Comparison of ENCODE assay signal across 8 cellular contexts in genomic region chr18:52339891-52340371, GRCh38. TPM values are rescaled to one million over a fixed set of nuclear protein-coding genes. Genes with fewer than 3 reads are reported as not detected.
A peak's percentile ranks its signal among the peaks of the same experiment; 100 is the strongest.
DNase-seq lines count a peak whose midpoint lies in the region; ATAC-seq and TF ChIP-seq lines count a peak whose summit lies in the region.

Gene DCC, plus strand, starts transcription at chr18:52340197. Its CDS starts 591 bp downstream, at chr18:52340788.

- H3K27ac ChIP-seq in CD4-positive, alpha-beta T cell (ENCODE audit: low read depth, low read length): no peak within 1 kb of the TSS

- peaks cover 49% of the 10 kb centered on the region for H3K27me3 Mint-ChIP-seq in CD4-positive, alpha-beta T cell
- H3K27me3 Mint-ChIP-seq in immature natural killer cell (ENCODE audit: low read depth in 3 of 3): peaks cover 5 to 13% (median 11%) of the 10 kb centered on the region in 3 donors
- H3K27me3 Mint-ChIP-seq in activated naive CD4-positive, alpha-beta T cell treated with anti-CD3 and anti-CD28 coated beads, Interleukin-2, amount 10 ng/mL, durations not matched to agents 7 days and 5 days: no peaks in the 10 kb centered on the region

- no peaks in the 10 kb centered on the region for H3K9me3 ChIP-seq in CD4-positive, alpha-beta T cell (ENCODE audit: control insufficient read depth, low read length)

- no peaks in the 10 kb centered on the region for H3K36me3 Mint-ChIP-seq in CD4-positive, alpha-beta T cell (ENCODE audit: low read depth)
- H3K36me3 Mint-ChIP-seq in immature natural killer cell: no peaks in the 10 kb centered on the region
- no peaks in the 10 kb centered on the region for H3K36me3 Mint-ChIP-seq in activated naive CD4-positive, alpha-beta T cell treated with anti-CD3 and anti-CD28 coated beads, Interleukin-2, amount 10 ng/mL, durations not matched to agents 7 days and 5 days

- H3K27ac Mint-ChIP-seq in CD4-positive, alpha-beta T cell: no peak within 1 kb of the TSS
- no peak within 1 kb of the TSS for H3K27ac Mint-ChIP-seq in immature natural killer cell
- no peak within 1 kb of the TSS for H3K27ac Mint-ChIP-seq in activated naive CD4-positive, alpha-beta T cell treated with anti-CD3 and anti-CD28 coated beads, Interleukin-2, amount 10 ng/mL, durations not matched to agents 7 days and 5 days

- POLR2A ChIA-PET in CD4-positive, alpha-beta T cell (lab: Charles Lee): no interaction called here

- intact Hi-C loops in CD4-positive, alpha-beta T cell (cut with DNase I, micrococcal nuclease): no loop called here

- CTCF ChIA-PET in CD4-positive, alpha-beta T cell (lab: Charles Lee): no interaction called here
- CTCF ChIA-PET in activated naive CD4-positive, alpha-beta T cell treated with anti-CD3 and anti-CD28 coated beads, Interleukin-2, amount 10 ng/mL, durations not matched to agents 7 days and 5 days (lab: Charles Lee): no interaction called here

- H3K4me3 Mint-ChIP-seq in CD4-positive, alpha-beta T cell: no peak within 1 kb of the TSS
- H3K4me3 Mint-ChIP-seq in immature natural killer cell: peak within 1 kb of the TSS in 1 of 5 donors; percentile 48
- no peak within 1 kb of the TSS for H3K4me3 Mint-ChIP-seq in activated naive CD4-positive, alpha-beta T cell treated with anti-CD3 and anti-CD28 coated beads, Interleukin-2, amount 10 ng/mL, durations not matched to agents 7 days and 5 days

- ATAC-seq in GM18909 (IDR thresholded peaks at IDR 0.05; ENCODE audit: poor library complexity, unreplicated experiment): peak; percentile 65
- no peak for ATAC-seq in CD4-positive, alpha-beta T cell (ENCODE audit: poor library complexity)

- no peaks in the 10 kb centered on the region for H3K4me1 Mint-ChIP-seq in CD4-positive, alpha-beta T cell (ENCODE audit: low read depth)
- no peaks in the 10 kb centered on the region for H3K4me1 Mint-ChIP-seq in immature natural killer cell
- H3K4me1 Mint-ChIP-seq in activated naive CD4-positive, alpha-beta T cell treated with anti-CD3 and anti-CD28 coated beads, Interleukin-2, amount 10 ng/mL, durations not matched to agents 7 days and 5 days: no peaks in the 10 kb centered on the region

- peak; percentile 71 for DNase-seq in NCI-H2171 (lab: John Stamatoyannopoulos, UW)
- DNase-seq in cerebellar cortex (ENCODE audit: low spot score): peak; percentile 21
- DNase-seq in medulla oblongata (ENCODE audit: extremely low spot score): peak; percentile 86
- DNase-seq in CD4-positive, alpha-beta T cell: no peak
- no peak for DNase-seq in immature natural killer cell
- DNase-seq in NCI-H187 treated with DMSO at 0.1 percent for 48 hours (lab: John Stamatoyannopoulos, UW): no peak
- DNase-seq in activated naive CD4-positive, alpha-beta T cell treated with anti-CD3 and anti-CD28 coated beads, Interleukin-2, amount 10 ng/mL, durations not matched to agents 7 days and 5 days: no peak

- peaks cover 3% of the 10 kb centered on the region for H3K9me3 Mint-ChIP-seq in CD4-positive, alpha-beta T cell
- peaks cover under 1 to 32% (median 11%) of the 10 kb centered on the region in 6 donors for H3K9me3 Mint-ChIP-seq in immature natural killer cell
- no peaks in the 10 kb centered on the region for H3K9me3 Mint-ChIP-seq in activated naive CD4-positive, alpha-beta T cell treated with anti-CD3 and anti-CD28 coated beads, Interleukin-2, amount 10 ng/mL, durations not matched to agents 7 days and 5 days

- H3K27me3 ChIP-seq in CD4-positive, alpha-beta T cell (ENCODE audit: control insufficient read depth, insufficient read depth, low read length): peaks cover 32% of the 10 kb centered on the region

- TF ChIP-seq CTCF in CD4-positive, alpha-beta T cell (IDR thresholded peaks at IDR 0.05): no peak

RNA-seq across cellular contexts. Expression of gene DCC, which starts in this region (rescaled TPM):
- not detected for total RNA-seq in CD4-positive, alpha-beta T cell
- not detected for polyA plus RNA-seq in immature natural killer cell

Comparison
In these comparisons a context has a peak if more than half of its experiments do, and no peak if none do; other contexts are left out.
1. DNase-seq: peak in NCI-H2171 (single experiment), cerebellar cortex (single experiment) and medulla oblongata (single experiment); none in CD4-positive, alpha-beta T cell (0 of 10), immature natural killer cell (0 of 3), NCI-H187 treated with DMSO at 0.1 percent for 48 hours (single experiment) and activated naive CD4-positive, alpha-beta T cell treated with anti-CD3 and anti-CD28 coated beads, Interleukin-2, amount 10 ng/mL, durations not matched to agents 7 days and 5 days (single experiment).